In the genomic region with DNA sequence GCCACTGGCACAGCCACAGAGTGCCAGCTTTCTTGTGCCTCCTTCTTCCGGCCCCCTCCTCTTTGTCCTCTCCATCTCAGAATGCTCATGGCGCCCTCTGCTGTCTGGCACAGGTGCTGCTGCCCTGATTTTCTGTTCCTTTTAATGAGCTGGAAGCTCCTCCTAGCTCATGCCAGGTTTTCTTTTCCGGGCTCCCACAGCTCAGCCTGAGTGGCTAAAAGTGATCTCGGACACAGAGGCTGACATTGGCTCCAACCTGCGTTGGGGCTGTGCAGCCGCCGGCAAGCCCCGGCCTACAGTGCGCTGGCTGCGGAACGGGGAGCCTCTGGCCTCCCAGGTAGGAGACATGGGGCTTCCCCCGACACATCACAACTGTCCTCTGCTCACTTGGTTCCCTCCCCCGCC, we compare ENCODE assay signal across 8 cellular contexts. TPM values are rescaled to one million over a fixed set of nuclear protein-coding genes. Genes with fewer than 3 reads are reported as not detected.
DNase-seq lines count a peak whose midpoint lies in the region; ATAC-seq, FAIRE-seq and TF ChIP-seq lines count a peak whose summit lies in the region.

No MANE protein-coding gene starts in this region.

- POLR2A ChIA-PET in CD4-positive, alpha-beta T cell (lab: Charles Lee) = no interaction called here

- no peak overlapping the region for H3K27ac Mint-ChIP-seq in CD4-positive, alpha-beta T cell

- TF ChIP-seq CTCF in CD4-positive, alpha-beta T cell (IDR thresholded peaks at IDR 0.05) = peak; percentile 78
- peak; percentile 74 for TF ChIP-seq CTCF in mucosa of descending colon (IDR thresholded peaks at IDR 0.05)

- H3K4me1 Mint-ChIP-seq in CD4-positive, alpha-beta T cell (ENCODE audit: low read depth) = no peaks in the 10 kb centered on the region

- CTCF ChIA-PET in CD4-positive, alpha-beta T cell (lab: Charles Lee) = interaction anchor here (0.6 to 1.4 kb wide), 12 partner anchors 8 to 494 kb away, joined by 3 to 13 read pairs (median 4); no protein-coding TSS in a partner anchor

- DNase-seq in CD4-positive, alpha-beta T cell = peak; percentile 55 to 75 (median 66)
- DNase-seq in HTR-8/SVneo (ENCODE audit: insufficient read length, low spot score) = peak; percentile 79
- DNase-seq in NOMO-1 treated with dmso at 0.1 percent for 144 hours (lab: John Stamatoyannopoulos, UW; ENCODE audit: unreplicated experiment) = peak; percentile 25
- peak; percentile 31 for DNase-seq in activated CD8-positive, alpha-beta memory T cell treated with anti-CD3 and anti-CD28 coated beads, Interleukin-2, amount 50 U/mL, for 24 hours (ENCODE audit: extremely low read depth)
- DNase-seq in epidermal melanocyte (ENCODE audit: insufficient read length, low spot score) = peak; percentile 64
- DNase-seq in mucosa of descending colon = peak in 2 of 3 donors; percentile 80 to 86
- peak; percentile 89 for DNase-seq in stimulated activated CD8-positive, alpha-beta memory T cell treated with anti-CD3 and anti-CD28 coated beads, Interleukin-4, amount 100 ng/mL, for 48 hours

- no peak overlapping the region for H3K27ac ChIP-seq in CD4-positive, alpha-beta T cell (ENCODE audit: low read depth, low read length)

- peaks cover 2% of the 10 kb centered on the region for H3K4me1 ChIP-seq in mucosa of descending colon (ENCODE audit: low read depth)

- no peak overlapping the region for H3K4me3 Mint-ChIP-seq in CD4-positive, alpha-beta T cell

- no peaks in the 10 kb centered on the region for H3K27me3 Mint-ChIP-seq in CD4-positive, alpha-beta T cell

- no peaks in the 10 kb centered on the region for H3K36me3 Mint-ChIP-seq in CD4-positive, alpha-beta T cell (ENCODE audit: low read depth)

- H3K36me3 ChIP-seq in mucosa of descending colon (ENCODE audit: low read depth) = no peaks in the 10 kb centered on the region

- no peaks in the 10 kb centered on the region for H3K9me3 Mint-ChIP-seq in CD4-positive, alpha-beta T cell

- intact Hi-C loops in CD4-positive, alpha-beta T cell (cut with DNase I, micrococcal nuclease) = loop anchor here (1.0 to 5.0 kb wide), 5 partner anchors 72 to 494 kb away; no protein-coding TSS in a partner anchor
- intact Hi-C loops in mucosa of descending colon (cut with DNase I, micrococcal nuclease) = loop anchor here (5.0 kb wide), 1 partner anchor 74 kb away; no protein-coding TSS in a partner anchor

- no peak for FAIRE-seq in HTR-8/SVneo (lab: Jason Lieb, UNC)

- H3K4me3 ChIP-seq in mucosa of descending colon = no peak overlapping the region

- no peaks in the 10 kb centered on the region for H3K9me3 ChIP-seq in CD4-positive, alpha-beta T cell (ENCODE audit: control insufficient read depth, low read length)
- H3K9me3 ChIP-seq in mucosa of descending colon = no peaks in the 10 kb centered on the region

- peak; percentile 92 for ATAC-seq in CD4-positive, alpha-beta T cell (ENCODE audit: poor library complexity)
- ATAC-seq in mucosa of descending colon (peak; percentile 80), HG02759 (IDR thresholded peaks at IDR 0.05; ENCODE audit: unreplicated experiment) (no peak)

- no peaks in the 10 kb centered on the region for H3K27me3 ChIP-seq in CD4-positive, alpha-beta T cell (ENCODE audit: control insufficient read depth, insufficient read depth, low read length)

RNA-seq across cellular contexts. Expression of a gene that starts 18.7 kb away (rescaled TPM):
- total RNA-seq in CD4-positive, alpha-beta T cell = not detected
- 1 to 10 TPM in 1 of 3 donors, under 1 TPM in 2; 0.43 to 6.8 (median 0.51) TPM for total RNA-seq in mucosa of descending colon

RNA-seq across cellular contexts. Expression of a gene that starts 22.6 kb away (rescaled TPM):
- total RNA-seq in CD4-positive, alpha-beta T cell = 1 to 10 TPM; 2.1 to 2.2 TPM
- 1 to 10 TPM; 1.9 to 3.8 (median 2.3) TPM for total RNA-seq in mucosa of descending colon

Comparison
In these comparisons a context has a peak if more than half of its experiments do, and no peak if none do; other contexts are left out.
1. DNase-seq: peak in every context shown above with its lines; median percentile 89 in stimulated activated CD8-positive, alpha-beta memory T cell treated with anti-CD3 and anti-CD28 coated beads, Interleukin-4, amount 100 ng/mL, for 48 hours; 83 in mucosa of descending colon; 79 in HTR-8/SVneo; 66 in CD4-positive, alpha-beta T cell; 64 in epidermal melanocyte; 31 in activated CD8-positive, alpha-beta memory T cell treated with anti-CD3 and anti-CD28 coated beads, Interleukin-2, amount 50 U/mL, for 24 hours; 25 in NOMO-1 treated with dmso at 0.1 percent for 144 hours.